18 cellular contexts compared by ENCODE assay signal in the genomic region with DNA sequence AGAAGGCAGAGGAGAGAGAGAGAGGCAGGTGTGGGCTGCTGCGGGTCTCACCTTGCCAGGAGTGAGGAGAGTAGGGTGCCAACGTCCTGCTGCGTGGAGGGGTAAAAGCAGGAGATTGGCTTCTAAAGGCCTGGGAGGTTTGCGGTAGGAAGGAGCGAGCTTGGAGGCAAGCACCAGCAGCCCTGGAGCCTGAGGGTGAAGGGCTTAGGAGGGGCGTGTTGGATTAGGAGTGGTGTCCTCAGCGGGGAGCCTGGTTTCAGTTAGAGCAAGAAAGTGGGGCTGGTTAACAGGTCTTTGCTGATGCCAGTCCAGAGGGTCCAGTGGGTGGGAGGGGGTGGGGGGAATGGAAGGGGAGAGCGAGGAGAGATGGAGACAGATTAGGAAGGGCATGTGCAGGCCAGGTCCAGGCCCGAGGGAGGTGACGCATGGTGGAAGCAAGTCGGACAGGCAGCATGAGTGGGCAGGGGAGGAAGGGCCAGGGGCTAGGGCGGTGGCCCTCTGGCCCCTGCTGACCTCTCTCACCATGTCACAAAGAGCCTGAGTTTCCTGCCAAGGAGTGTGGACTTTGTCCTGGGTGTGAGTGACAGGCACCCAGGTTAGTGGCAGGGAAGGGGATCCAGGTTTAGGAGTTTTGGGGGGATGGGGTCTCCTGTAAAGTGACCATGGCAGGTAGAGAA. TPM values are rescaled to one million over a fixed set of nuclear protein-coding genes. Genes with fewer than 3 reads are reported as not detected.
DNase-seq lines count a peak whose midpoint lies in the region; ATAC-seq and TF ChIP-seq lines count a peak whose summit lies in the region.
"Had no signal": no experiment of that assay in that cellular context is flagged by ENCODE, and none has a peak within 500 bp of the region (broad histone marks: within the 10 kb centered on the region; RNA-seq: fewer than 3 reads in every experiment).

No MANE protein-coding gene starts in this region.

- H3K36me3 Mint-ChIP-seq in activated CD4-positive, alpha-beta T cell treated with anti-CD3 and anti-CD28 coated beads, Interleukin-2, amount 10 ng/mL, durations not matched to agents 7 days and 5 days (ENCODE audit: low read depth): no peaks in the 10 kb centered on the region

- H3K36me3 ChIP-seq in WERI-Rb-1 (peaks cover 6% of the 10 kb centered on the region), liver (ENCODE audit: control insufficient read depth in 4 of 4, insufficient read depth in 3 of 4, low read depth in 1 of 4, low read length in 3 of 4) (peaks cover 0 to 2% (median 0%) of the 10 kb centered on the region in 4 donors), transverse colon (peaks cover 0 to 18% (median 7%) of the 10 kb centered on the region in 4 donors)

- H3K4me3 ChIP-seq in WERI-Rb-1 (ENCODE audit: low read depth, low read length) (no peak overlapping the region), liver (ENCODE audit: low read depth in 1 of 3, low read length in 3 of 3) (no peak overlapping the region), transverse colon (no peak overlapping the region)
- H3K4me3 ChIP-seq: GM23248 had no signal

- no peak overlapping the region for H3K9ac ChIP-seq in liver (ENCODE audit: low read depth in 1 of 2, low read length in 2 of 2)
- H3K9ac ChIP-seq: GM23248 had no signal

- in situ Hi-C loops in transverse colon (cut with MboI; ENCODE audit: low pct_ligation_motif_present in 1 of 4, low pct_unique_long_range_greater_than_20kb in 1 of 4, low sequenced_read_pairs in 3 of 4): no loop called here

- peaks cover 1 to 7% (median 2%) of the 10 kb centered on the region in 4 donors for H3K4me1 ChIP-seq in liver (ENCODE audit: control insufficient read depth in 4 of 4, insufficient read depth in 4 of 4, low read length in 3 of 4)
- H3K4me1 ChIP-seq in transverse colon: peaks cover 0 to 8% (median 4%) of the 10 kb centered on the region in 4 donors

- no peak for TF ChIP-seq POLR2A in transverse colon (IDR thresholded peaks at IDR 0.05)

- no peaks in the 10 kb centered on the region for H3K27me3 ChIP-seq in WERI-Rb-1 (ENCODE audit: insufficient read depth, low read depth, severe bottlenecking)
- H3K27me3 ChIP-seq in liver (ENCODE audit: control insufficient read depth in 4 of 4, insufficient read depth in 4 of 4, low read length in 3 of 4): no peaks in the 10 kb centered on the region
- H3K27me3 ChIP-seq in transverse colon: no peaks in the 10 kb centered on the region

- H3K9me3 ChIP-seq in WERI-Rb-1 (ENCODE audit: severe bottlenecking) (no peaks in the 10 kb centered on the region), liver (ENCODE audit: control insufficient read depth in 4 of 4, low read length in 3 of 4) (no peaks in the 10 kb centered on the region), transverse colon (no peaks in the 10 kb centered on the region)

- no peak for TF ChIP-seq RAD21 in liver (IDR thresholded peaks at IDR 0.05)

- no peak for TF ChIP-seq CTCF in WERI-Rb-1 (IDR thresholded peaks at IDR 0.05; ENCODE audit: low read depth, low read length)
- TF ChIP-seq CTCF in liver (IDR thresholded peaks at IDR 0.05; ENCODE audit: low read depth, low read length, missing input control): no peak
- TF ChIP-seq CTCF in transverse colon (IDR thresholded peaks at IDR 0.05): no peak

- CTCF ChIA-PET in activated CD4-positive, alpha-beta T cell treated with anti-CD3 and anti-CD28 coated beads, Interleukin-2, amount 10 ng/mL, durations not matched to agents 7 days and 5 days (lab: Charles Lee): no interaction called here

- no peak for DNase-seq in activated CD4-positive, alpha-beta T cell treated with anti-CD3 and anti-CD28 coated beads, Interleukin-2, amount 10 ng/mL, durations not matched to agents 7 days and 5 days
- no peak for DNase-seq in activated CD4-positive, alpha-beta T cell treated with anti-CD3 and anti-CD28 coated beads for 48 hours
- DNase-seq in WERI-Rb-1 (peak; percentile 72), transverse colon (peak; percentile 15), caudate nucleus (lab: John Stamatoyannopoulos, UW) (no peak)
- DNase-seq: C1 segment of cervical spinal cord, DMS79 treated with DMSO at 0.1 percent for 48 hours, GM23248, Kasumi-1, NCI-H1105 treated with DMSO at 0.1 percent for 48 hours, NCI-H187, NCI-H345, NCI-H526 had no signal

- TF ChIP-seq EP300 in transverse colon (IDR thresholded peaks at IDR 0.05; ENCODE audit: low read depth): no peak

- POLR2A ChIA-PET in activated CD4-positive, alpha-beta T cell treated with anti-CD3 and anti-CD28 coated beads, Interleukin-2, amount 10 ng/mL, durations not matched to agents 7 days and 5 days (lab: Charles Lee): no interaction called here

- no peak overlapping the region for H3K4me3 Mint-ChIP-seq in activated CD4-positive, alpha-beta T cell treated with anti-CD3 and anti-CD28 coated beads, Interleukin-2, amount 10 ng/mL, durations not matched to agents 7 days and 5 days
- H3K4me3 Mint-ChIP-seq: IgD-negative memory B cell had no signal

- peaks cover 6% of the 10 kb centered on the region for H3K4me1 Mint-ChIP-seq in activated CD4-positive, alpha-beta T cell treated with anti-CD3 and anti-CD28 coated beads, Interleukin-2, amount 10 ng/mL, durations not matched to agents 7 days and 5 days

- no peaks in the 10 kb centered on the region for H3K27me3 Mint-ChIP-seq in activated CD4-positive, alpha-beta T cell treated with anti-CD3 and anti-CD28 coated beads, Interleukin-2, amount 10 ng/mL, durations not matched to agents 7 days and 5 days
- H3K27me3 Mint-ChIP-seq: IgD-negative memory B cell had no signal

- ATAC-seq in HG03565 (IDR thresholded peaks at IDR 0.05; ENCODE audit: unreplicated experiment) (no peak), HG02884 (IDR thresholded peaks at IDR 0.05; ENCODE audit: unreplicated experiment) (no peak)

- peak overlapping the region; percentile 36 for H3K27ac Mint-ChIP-seq in activated CD4-positive, alpha-beta T cell treated with anti-CD3 and anti-CD28 coated beads, Interleukin-2, amount 10 ng/mL, durations not matched to agents 7 days and 5 days

- WGBS in liver: 82% methylated on average over 12 of the region's 12 CpGs
- WGBS in transverse colon (ENCODE audit: low coverage in 1 of 2), 2 donors: 85 to 86% methylated on average over 8 to 12 of the region's 12 CpGs

- intact Hi-C loops in transverse colon (cut with DNase I; ENCODE audit: low total_unique reads): no loop called here

- H3K27ac ChIP-seq in WERI-Rb-1 (no peak overlapping the region), liver (ENCODE audit: low read depth in 1 of 2, low read length in 2 of 2) (no peak overlapping the region), transverse colon (no peak overlapping the region), caudate nucleus (ENCODE audit: low read depth, low read length) (no peak overlapping the region)
- H3K27ac ChIP-seq: GM23248 had no signal

- no peaks in the 10 kb centered on the region for H3K9me3 Mint-ChIP-seq in activated CD4-positive, alpha-beta T cell treated with anti-CD3 and anti-CD28 coated beads, Interleukin-2, amount 10 ng/mL, durations not matched to agents 7 days and 5 days

TF ChIP-seq in liver, 16 proteins besides CTCF, POLR2A, EP300 and RAD21:
- TF ChIP-seq HNF4G (IDR thresholded peaks at IDR 0.05): peak; percentile 54
- peak; percentile 43 for TF ChIP-seq SP1 (IDR thresholded peaks at IDR 0.05)
- TF ChIP-seq FOXA2 (IDR thresholded peaks at IDR 0.05): no peak
- TF ChIP-seq, protein P1, sequence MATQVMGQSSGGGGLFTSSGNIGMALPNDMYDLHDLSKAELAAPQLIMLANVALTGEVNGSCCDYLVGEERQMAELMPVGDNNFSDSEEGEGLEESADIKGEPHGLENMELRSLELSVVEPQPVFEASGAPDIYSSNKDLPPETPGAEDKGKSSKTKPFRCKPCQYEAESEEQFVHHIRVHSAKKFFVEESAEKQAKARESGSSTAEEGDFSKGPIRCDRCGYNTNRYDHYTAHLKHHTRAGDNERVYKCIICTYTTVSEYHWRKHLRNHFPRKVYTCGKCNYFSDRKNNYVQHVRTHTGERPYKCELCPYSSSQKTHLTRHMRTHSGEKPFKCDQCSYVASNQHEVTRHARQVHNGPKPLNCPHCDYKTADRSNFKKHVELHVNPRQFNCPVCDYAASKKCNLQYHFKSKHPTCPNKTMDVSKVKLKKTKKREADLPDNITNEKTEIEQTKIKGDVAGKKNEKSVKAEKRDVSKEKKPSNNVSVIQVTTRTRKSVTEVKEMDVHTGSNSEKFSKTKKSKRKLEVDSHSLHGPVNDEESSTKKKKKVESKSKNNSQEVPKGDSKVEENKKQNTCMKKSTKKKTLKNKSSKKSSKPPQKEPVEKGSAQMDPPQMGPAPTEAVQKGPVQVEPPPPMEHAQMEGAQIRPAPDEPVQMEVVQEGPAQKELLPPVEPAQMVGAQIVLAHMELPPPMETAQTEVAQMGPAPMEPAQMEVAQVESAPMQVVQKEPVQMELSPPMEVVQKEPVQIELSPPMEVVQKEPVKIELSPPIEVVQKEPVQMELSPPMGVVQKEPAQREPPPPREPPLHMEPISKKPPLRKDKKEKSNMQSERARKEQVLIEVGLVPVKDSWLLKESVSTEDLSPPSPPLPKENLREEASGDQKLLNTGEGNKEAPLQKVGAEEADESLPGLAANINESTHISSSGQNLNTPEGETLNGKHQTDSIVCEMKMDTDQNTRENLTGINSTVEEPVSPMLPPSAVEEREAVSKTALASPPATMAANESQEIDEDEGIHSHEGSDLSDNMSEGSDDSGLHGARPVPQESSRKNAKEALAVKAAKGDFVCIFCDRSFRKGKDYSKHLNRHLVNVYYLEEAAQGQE (IDR thresholded peaks at IDR 0.05): no peak
- peak in 1 of 2 donors; percentile 57 for TF ChIP-seq RXRA (IDR thresholded peaks at IDR 0.05)
- TF ChIP-seq HNF4A (conservative IDR thresholded peaks at IDR 0.05): peak; percentile 64 to 87
- TF ChIP-seq FOXA1 (IDR thresholded peaks at IDR 0.05): no peak
- TF ChIP-seq EGR1 (IDR thresholded peaks at IDR 0.05; ENCODE audit: low read depth in 2 of 2): no peak
- no peak for TF ChIP-seq NR2F2 (IDR thresholded peaks at IDR 0.05)
- TF ChIP-seq, protein P2, sequence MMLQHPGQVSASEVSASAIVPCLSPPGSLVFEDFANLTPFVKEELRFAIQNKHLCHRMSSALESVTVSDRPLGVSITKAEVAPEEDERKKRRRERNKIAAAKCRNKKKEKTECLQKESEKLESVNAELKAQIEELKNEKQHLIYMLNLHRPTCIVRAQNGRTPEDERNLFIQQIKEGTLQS (IDR thresholded peaks at IDR 0.05): no peak

RNA-seq across cellular contexts. Expression of gene LHX4, which starts 36.6 kb away (rescaled TPM):
- total RNA-seq in activated CD4-positive, alpha-beta T cell treated with anti-CD3 and anti-CD28 coated beads, Interleukin-2, amount 10 ng/mL, durations not matched to agents 7 days and 5 days: not detected
- total RNA-seq in liver: under 1 TPM; under 0.01 to 0.09 TPM
- under 1 TPM; 0.01 to 0.19 TPM for polyA plus RNA-seq in liver
- 1 to 10 TPM in 1 of 4 donors, under 1 TPM in 1, not detected in 2; 0.48 to 1.2 TPM for total RNA-seq in transverse colon
- total RNA-seq: G401, GM23248 had no signal

RNA-seq across cellular contexts. Expression of gene QSOX1, which starts 38.8 kb away (rescaled TPM):
- total RNA-seq in activated CD4-positive, alpha-beta T cell treated with anti-CD3 and anti-CD28 coated beads, Interleukin-2, amount 10 ng/mL, durations not matched to agents 7 days and 5 days: 10 to 100 TPM; 18.5 to 23.5 TPM
- total RNA-seq in liver (10 to 100 TPM; 14.3 to 46.4 TPM), transverse colon (100 to 1,000 TPM; 109 to 124 (median 119) TPM)
- 10 to 100 TPM; 29.8 to 49.2 TPM for polyA plus RNA-seq in liver

Comparison
In these comparisons a context has a peak if more than half of its experiments do, and no peak if none do; other contexts are left out.
1. DNase-seq: peak in WERI-Rb-1 (single experiment) and transverse colon (single experiment); none in activated CD4-positive, alpha-beta T cell treated with anti-CD3 and anti-CD28 coated beads, Interleukin-2, amount 10 ng/mL, durations not matched to agents 7 days and 5 days (single experiment), activated CD4-positive, alpha-beta T cell treated with anti-CD3 and anti-CD28 coated beads for 48 hours (single experiment) and caudate nucleus (0 of 61).